In genomic region chr15:40175160-40175559, GRCh38 we compare ENCODE assay signal across 16 cellular contexts. TPM values are rescaled to one million over a fixed set of nuclear protein-coding genes. Genes with fewer than 3 reads are reported as not detected.
DNase-seq lines count a peak whose midpoint lies in the region; ATAC-seq, FAIRE-seq and TF ChIP-seq lines count a peak whose summit lies in the region.
"Had no signal": no experiment of that assay in that cellular context is flagged by ENCODE, and none has a peak within 500 bp of the region (broad histone marks: within the 10 kb centered on the region; RNA-seq: fewer than 3 reads in every experiment).

No MANE protein-coding gene starts in this region.

- peaks cover 5% of the 10 kb centered on the region; the same call in 1 of the 2 replicates for H3K9me1 ChIP-seq in IMR-90 (ENCODE audit: insufficient read depth, low read length)
- no peaks in the 10 kb centered on the region for H3K9me1 ChIP-seq in K562 (ENCODE audit: control insufficient read depth, insufficient read depth, low read length)

- 76% methylated on average over 3 of the region's 3 CpGs for WGBS in A549 (ENCODE audit: missing lambda C conversion rate)
- WGBS in IMR-90 (ENCODE audit: extremely low coverage in 2 of 2, insufficient read length in 1 of 2), 2 experiments, result 100% methylated on average over 1 of the region's 3 CpGs; no CpG with 5 or more reads in 1 of the 2 experiments
- 95% methylated on average over 3 of the region's 3 CpGs for WGBS in K562 (ENCODE audit: insufficient coverage, low coverage, missing lambda C conversion rate)

- H3K27me3 ChIP-seq in IMR-90 (ENCODE audit: control insufficient read depth, insufficient read depth, low read length) (no peaks in the 10 kb centered on the region), K562 (ENCODE audit: control insufficient read depth in 2 of 2, insufficient read depth in 2 of 2, low read length in 2 of 2) (no peaks in the 10 kb centered on the region)
- H3K27me3 ChIP-seq: BLaER1 had no signal

- H3K36me3 ChIP-seq in IMR-90 (ENCODE audit: control insufficient read depth, insufficient read depth, low read length) (0 out of 2 replicates have a peak, but pooled peaks cover 2% of the 10 kb centered on the region), K562 (ENCODE audit: control insufficient read depth, insufficient read depth, low read length) (peaks cover 85% of the 10 kb centered on the region)

- H3K9ac ChIP-seq in IMR-90 (ENCODE audit: low read depth, low read length) (no peak overlapping the region), K562 (ENCODE audit: insufficient read depth in 1 of 2, low read depth in 2 of 2, low read length in 2 of 2) (no peak overlapping the region)
- H3K9ac ChIP-seq: BLaER1 had no signal

- H2BK5ac ChIP-seq in IMR-90 (ENCODE audit: low read depth, low read length, poor library complexity, severe bottlenecking), result no peak overlapping the region

- H2BK20ac ChIP-seq in IMR-90 (ENCODE audit: low read depth, low read length), result no peak overlapping the region

- no peak overlapping the region for H4K91ac ChIP-seq in IMR-90 (ENCODE audit: insufficient read depth, low read depth, low read length)

- no peak overlapping the region for H2AK5ac ChIP-seq in IMR-90 (ENCODE audit: low read depth, low read length)

- no peaks in the 10 kb centered on the region for H3K9me3 ChIP-seq in A549
- H3K9me3 ChIP-seq in IMR-90 (ENCODE audit: control insufficient read depth, insufficient read depth, low read length), result no peaks in the 10 kb centered on the region
- no peaks in the 10 kb centered on the region for H3K9me3 ChIP-seq in K562 (replicated peaks; ENCODE audit: control insufficient read depth, insufficient read depth, low read depth, low read length)
- H3K9me3 ChIP-seq: BLaER1, Caco-2 had no signal

- no peak overlapping the region for H2AFZ ChIP-seq in IMR-90 (replicated peaks; ENCODE audit: low read length, poor library complexity)
- no peak overlapping the region for H2AFZ ChIP-seq in K562 (ENCODE audit: low read depth, low read length)
- H2AFZ ChIP-seq: GM23338 had no signal

- H2AK9ac ChIP-seq in IMR-90 (replicated peaks; ENCODE audit: low read depth, low read length, poor library complexity), result no peak overlapping the region

- no peak for TF ChIP-seq CTCF in A549 (IDR thresholded peaks at IDR 0.05)
- no peak for TF ChIP-seq CTCF in IMR-90 (conservative IDR thresholded peaks at IDR 0.05; ENCODE audit: low read depth, low read length)
- no peak for TF ChIP-seq CTCF in K562 (IDR thresholded peaks at IDR 0.05 in 2 of 3, conservative IDR thresholded peaks at IDR 0.05 in 1 of 3; ENCODE audit: insufficient read depth in 2 of 3, low read depth in 1 of 3, low read length in 3 of 3)
- TF ChIP-seq CTCF in fibroblast of the aortic adventitia (IDR thresholded peaks at IDR 0.05; ENCODE audit: insufficient read depth, low read length), result no peak

- peaks cover 14 to 32% of the 10 kb centered on the region in 2 experiments for H3K79me1 ChIP-seq in IMR-90 (ENCODE audit: low read depth in 1 of 2, low read length in 2 of 2)

- no peak for TF ChIP-seq RAD21 in A549 (conservative IDR thresholded peaks at IDR 0.05 in 1 of 2, IDR thresholded peaks at IDR 0.05 in 1 of 2)
- no peak for TF ChIP-seq RAD21 in IMR-90 (IDR thresholded peaks at IDR 0.05; ENCODE audit: low read length)
- TF ChIP-seq RAD21 in K562 (CRISPR knock-in tag; conservative IDR thresholded peaks at IDR 0.05 in 1 of 2, IDR thresholded peaks at IDR 0.05 in 1 of 2), result no peak

- ATAC-seq in A549, result no peak
- ATAC-seq in IMR-90 (ENCODE audit: low read depth), result no peak
- ATAC-seq in K562, result no peak
- no peak for ATAC-seq in GM18520 (IDR thresholded peaks at IDR 0.05; ENCODE audit: unreplicated experiment)
- ATAC-seq: GM23338 had no signal

- no peak for TF ChIP-seq EP300 in A549 (IDR thresholded peaks at IDR 0.05)
- no peak for TF ChIP-seq EP300 in K562 (IDR thresholded peaks at IDR 0.05; ENCODE audit: low read length)

- no peak overlapping the region for H2BK15ac ChIP-seq in IMR-90 (ENCODE audit: low read depth, low read length)

- no peak overlapping the region for H3K4me2 ChIP-seq in A549
- no peak overlapping the region for H3K4me2 ChIP-seq in IMR-90 (ENCODE audit: low read depth, low read length)
- H3K4me2 ChIP-seq in K562 (ENCODE audit: insufficient read depth, low read length), result no peak overlapping the region
- H3K4me2 ChIP-seq: BLaER1, GM23338 had no signal

- H4K20me1 ChIP-seq in IMR-90 (ENCODE audit: insufficient read depth, low read length) (no peaks in the 10 kb centered on the region), K562 (replicated peaks; ENCODE audit: control insufficient read depth, insufficient read depth, low read length) (no peaks in the 10 kb centered on the region)
- H4K20me1 ChIP-seq: BLaER1 had no signal

- H3K4me1 ChIP-seq in A549 (no peaks in the 10 kb centered on the region), IMR-90 (ENCODE audit: control insufficient read depth, insufficient read depth, low read length) (no peaks in the 10 kb centered on the region), K562 (replicated peaks in 1 of 2; ENCODE audit: control insufficient read depth in 2 of 2, insufficient read depth in 2 of 2, low read length in 2 of 2) (no peaks in the 10 kb centered on the region)
- H3K4me1 ChIP-seq: BLaER1, Caco-2 had no signal

- no peak overlapping the region for H2BK120ac ChIP-seq in IMR-90 (ENCODE audit: low read depth, low read length)

- H3K18ac ChIP-seq in IMR-90 (ENCODE audit: low read depth, low read length), result no peak overlapping the region

- no peak overlapping the region for H3K23ac ChIP-seq in IMR-90 (ENCODE audit: low read depth, low read length)

- POLR2A ChIA-PET in A549 (lab: Yijun Ruan, JAX) (no interaction called here), IMR-90 (lab: Charles Lee; ENCODE audit: unreplicated experiment) (no interaction called here), K562 (lab: Yijun Ruan, JAX) (interaction anchor here (0.6 to 3.3 kb wide), 3 partner anchors 9 to 14 kb away, joined by 3 to 20 read pairs (median 7); partner anchors contain the start of gene BUB1B)

- no peak overlapping the region for H3K4me3 ChIP-seq in A549
- no peak overlapping the region for H3K4me3 ChIP-seq in IMR-90 (ENCODE audit: insufficient read depth, low read depth, low read length)
- H3K4me3 ChIP-seq in K562, result no peak overlapping the region
- H3K4me3 ChIP-seq in fibroblast of the aortic adventitia (ENCODE audit: low read depth, low read length), result no peak overlapping the region
- H3K4me3 ChIP-seq: BLaER1, GM23338 had no signal

- DNase-seq in A549 (ENCODE audit: low read depth in 1 of 2, low spot score in 1 of 2), result no peak
- no peak for DNase-seq in IMR-90
- DNase-seq in K562 (ENCODE audit: extremely low read depth in 1 of 4, low spot score in 3 of 4), result no peak
- peak; percentile 16 for DNase-seq in fibroblast of the aortic adventitia (ENCODE audit: low read depth)
- no peak for DNase-seq in HuH-7.5 (ENCODE audit: low spot score)
- no peak for DNase-seq in AG20443 (ENCODE audit: low spot score)
- DNase-seq: AML-193; Caco-2; CD8-positive, alpha-beta memory T cell; DND-41; GF-D8; H9; KBM-7 had no signal

- intact Hi-C loops in IMR-90 (cut with micrococcal nuclease) (no loop called here), K562 (cut with micrococcal nuclease) (no loop called here)

- in situ Hi-C loops in IMR-90 (cut with MboI; ENCODE audit: low sequenced_read_pairs), result no loop called here
- in situ Hi-C loops in K562 (cut with MboI), result no loop called here

- H3K56ac ChIP-seq in IMR-90 (ENCODE audit: extremely low read depth, insufficient read depth, low read length), result no peak overlapping the region

- H3K14ac ChIP-seq in IMR-90 (replicated peaks; ENCODE audit: low read depth, low read length), result no peak overlapping the region

- CTCF ChIA-PET in A549 (lab: Yijun Ruan, JAX), result interaction anchor here (1.0 to 2.3 kb wide), 6 partner anchors 15 to 130 kb away, joined by 3 to 5 read pairs (median 4); partner anchors contain the start of gene BUB1B
- CTCF ChIA-PET in IMR-90 (lab: Yijun Ruan, JAX), result interaction anchor here (0.7 kb wide), 1 partner anchor 75 kb away, joined by 3 read pairs; no protein-coding TSS in a partner anchor
- CTCF ChIA-PET in K562 (lab: Yijun Ruan, JAX; ENCODE audit: low intra/inter-chr PET ratio), result no interaction called here

- no peak for TF ChIP-seq POLR2A in A549 (IDR thresholded peaks at IDR 0.05; ENCODE audit: low read length)
- TF ChIP-seq POLR2A in IMR-90 (IDR thresholded peaks at IDR 0.05; ENCODE audit: low read depth, low read length), result no peak
- TF ChIP-seq POLR2A in K562 (conservative IDR thresholded peaks at IDR 0.05), result no peak

- no peak overlapping the region for H3K4ac ChIP-seq in IMR-90 (ENCODE audit: low read depth, low read length)

- BruUV-seq in IMR-90 (replicated peaks; lab: Mats Ljungman, UMichigan), result no TSS peak
- no TSS peak for BruUV-seq in K562 (replicated peaks; lab: Mats Ljungman, UMichigan)

- no peak overlapping the region for H4K5ac ChIP-seq in IMR-90 (ENCODE audit: low read depth, low read length)

- FAIRE-seq in A549 (lab: Jason Lieb, UNC) (no peak), K562 (lab: Jason Lieb, UNC) (no peak)

- H3K79me2 ChIP-seq in K562 (ENCODE audit: control insufficient read depth, insufficient read depth, low read length), result peaks cover 15% of the 10 kb centered on the region; the same call in 2 of the 3 replicates

- dilution Hi-C loops in IMR-90 (cut with HindIII; ENCODE audit: low sequenced_read_pairs, unreplicated experiment), result no loop called here

- no peak overlapping the region for H3K27ac ChIP-seq in A549
- no peak overlapping the region for H3K27ac ChIP-seq in IMR-90 (ENCODE audit: insufficient read depth, low read length)
- H3K27ac ChIP-seq in K562 (ENCODE audit: extremely low read depth, low read depth, low read length), result no peak overlapping the region
- H3K27ac ChIP-seq: BLaER1 had no signal

- H4K8ac ChIP-seq in IMR-90 (ENCODE audit: low read depth in 2 of 2, low read length in 2 of 2), result no peak overlapping the region

RNA-seq across cellular contexts. Expression of gene BUB1B, which starts 14.3 kb away (rescaled TPM):
- 37.5 and 42.2 TPM in 2 replicates for polyA plus RNA-seq in A549 (2011; rRNA removed)
- polyA plus RNA-seq in A549 (2012; cell fraction: cytosol; rRNA removed), result 13.8 and 13.9 TPM in 2 replicates
- 26.0 and 45.2 TPM in 2 replicates for polyA plus RNA-seq in A549 (2012; cell fraction: nucleus; rRNA removed)
- polyA plus RNA-seq in A549 (2017; fragmentation: RNase III; extraction: RNeasy Plus Mini Kit Qiagen cat#74134 plus additional on column Dnase treatment), result 35.0 to 50.2 TPM (median 42.6 TPM) in 3 replicates
- 12.2 and 13.2 TPM in 2 replicates for polyA minus RNA-seq in A549 (2011; rRNA and poly(A)+ RNA removed)
- 24.7 and 31.9 TPM in 2 replicates for total RNA-seq in IMR-90 (2012; rRNA removed)
- 13.6 and 15.6 TPM in 2 replicates for polyA plus RNA-seq in IMR-90 (2012; rRNA removed)
- polyA plus RNA-seq in IMR-90 (2012; cell fraction: cytosol; rRNA removed), result 2.7 and 7.3 TPM in 2 replicates
- polyA plus RNA-seq in IMR-90 (2012; cell fraction: nucleus; rRNA removed; ENCODE audit: low replicate concordance), result 6.6 and 28.4 TPM in 2 replicates
- 100 and 246 TPM in 2 replicates for total RNA-seq in K562 (2011; cell fraction: chromatin; rRNA removed; ENCODE audit: low replicate concordance)
- 43.7 and 56.3 TPM in 2 replicates for total RNA-seq in K562 (2011; cell fraction: nucleolus; rRNA removed)
- 69.7 and 78.0 TPM in 2 replicates for total RNA-seq in K562 (2011; cell fraction: nucleoplasm; rRNA removed)
- 73.1 and 79.1 TPM in 2 replicates for total RNA-seq in K562 (2014; rRNA removed)
- total RNA-seq in K562 (2014; rRNA removed; fragmentation: Illumina TruSeq; extraction: Trizol), result 89.7 and 95.5 TPM in 2 replicates
- total RNA-seq in K562 (2015; rRNA removed; fragmentation: Illumina TruSeq; extraction: Trizol), result 81.0 and 82.2 TPM in 2 replicates
- total RNA-seq in K562 (2021), result 72.8 and 75.6 TPM in 2 replicates
- 113 and 118 TPM in 2 replicates for polyA plus RNA-seq in K562 (2011; rRNA removed)
- polyA plus RNA-seq in K562 (2011; cell fraction: cytosol; rRNA removed), result 21.6 and 38.9 TPM in 2 replicates
- polyA plus RNA-seq in K562 (2011; cell fraction: nucleus; rRNA removed), result 208 and 313 TPM in 2 replicates
- 46.2 and 52.2 TPM in 2 replicates for polyA plus RNA-seq in K562 (2012)
- 92.6 and 105 TPM in 2 replicates for polyA plus RNA-seq in K562 (2014; fragmentation: Illumina TruSeq; extraction: Trizol)
- polyA plus RNA-seq in K562 (2014; fragmentation: Nextera tagmentation; extraction: Ambion mirVana), result 10 to 100 TPM; 28.7 to 43.3 TPM
- polyA plus RNA-seq in K562 (2014; rRNA removed), result 93.4 and 94.2 TPM in 2 replicates
- 80.8 and 91.4 TPM in 2 replicates for polyA minus RNA-seq in K562 (2011; rRNA and poly(A)+ RNA removed)
- 26.2 and 37.5 TPM in 2 replicates for polyA minus RNA-seq in K562 (2011; cell fraction: cytosol; rRNA and poly(A)+ RNA removed)
- 50.5 and 120 TPM in 2 replicates for polyA minus RNA-seq in K562 (2011; cell fraction: nucleus; rRNA and poly(A)+ RNA removed)
- 1.3 and 35.2 TPM in 2 replicates for total RNA-seq in fibroblast of the aortic adventitia (ENCODE audit: low replicate concordance)

Comparison
In these comparisons a context has a peak if more than half of its experiments do, and no peak if none do; other contexts are left out.
1. Of the 35 proteins assayed by ChIP-seq in both K562 and A549: peak only in K562: none; only in A549: none; in both: CEBPB; in neither: 34.